In the genomic region with DNA sequence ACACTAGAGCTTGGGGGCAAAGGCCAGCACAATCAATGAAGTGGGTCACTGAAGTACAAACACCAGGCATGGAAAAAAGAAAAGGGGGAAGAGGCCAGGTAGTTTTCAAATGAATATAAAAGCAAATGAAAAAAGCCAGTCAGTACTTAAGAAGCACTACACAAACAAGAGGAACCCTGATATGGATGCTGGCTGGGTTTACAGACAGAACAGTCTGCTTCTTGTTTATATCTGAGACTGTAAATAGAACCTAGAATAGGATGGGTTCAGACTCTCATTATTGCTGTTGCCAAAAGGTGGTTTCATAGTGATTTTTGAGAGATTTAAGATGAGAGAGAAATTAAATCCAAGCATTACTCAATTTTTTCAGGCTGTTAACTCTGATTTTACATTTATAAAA, we compare ENCODE assay signal across 20 cellular contexts.
"Had no signal": no experiment of that assay in that cellular context is flagged by ENCODE, and none has a peak within 500 bp of the region (broad histone marks: within the 10 kb centered on the region; RNA-seq: fewer than 3 reads in every experiment).

No MANE protein-coding gene starts in this region.

- H3K27me3 Mint-ChIP-seq: activated B cell treated with CpG ODN at 0.5 μM for 24 hours; activated CD4-positive, alpha-beta memory T cell treated with anti-CD3 and anti-CD28 coated beads for 36 hours; activated naive CD8-positive, alpha-beta T cell treated with anti-CD3 and anti-CD28 coated beads for 36 hours; naive B cell; stimulated activated naive CD8-positive, alpha-beta T cell treated with anti-CD3 and anti-CD28 coated beads, Interleukin-15, Interleukin-2, amounts not matched to agents 100 ng/mL and 50 ng/mL, for 24 hours had no signal

- H3K4me3 Mint-ChIP-seq: activated B cell treated with CpG ODN at 0.5 μM for 24 hours; activated CD4-positive, alpha-beta memory T cell treated with anti-CD3 and anti-CD28 coated beads for 36 hours; activated naive CD8-positive, alpha-beta T cell treated with anti-CD3 and anti-CD28 coated beads for 36 hours; activated T-helper 1 cell treated with anti-CD3 and anti-CD28 coated beads, Interleukin-12 subunit alpha, Interleukin-12 subunit beta, Interleukin-2, Interleukin-4 antibody, amounts not matched to agents 30 ng/mL and 10 ng/mL and 1 ng/mL, durations not matched to agents 14 hours and 24 hours and 36 hours; endodermal cell; naive B cell; neural crest cell; stimulated activated naive CD8-positive, alpha-beta T cell treated with anti-CD3 and anti-CD28 coated beads, Interleukin-15, Interleukin-2, amounts not matched to agents 100 ng/mL and 50 ng/mL, for 24 hours had no signal

- H3K9me3 ChIP-seq: tibial nerve, vagina had no signal

- DNase-seq: activated B cell treated with CpG ODN at 0.5 μM for 24 hours; activated CD4-positive, alpha-beta memory T cell treated with anti-CD3 and anti-CD28 coated beads for 36 hours; activated CD4-positive, alpha-beta T cell treated with anti-CD3 and anti-CD28 coated beads for 4 hours; activated naive CD8-positive, alpha-beta T cell treated with anti-CD3 and anti-CD28 coated beads for 36 hours; activated T-cell treated with anti-CD3 and anti-CD28 coated beads for 4 hours; amniotic stem cell; dorsolateral prefrontal cortex; endodermal cell; foreskin fibroblast; hippocampal formation; naive B cell; retina; stimulated activated CD4-positive, alpha-beta T cell treated with anti-CD3 and anti-CD28 coated beads, Interleukin-1b, Interleukin-23, amount 100 ng/mL, for 48 hours; stimulated activated CD8-positive, alpha-beta memory T cell treated with anti-CD3 and anti-CD28 coated beads, Interleukin-4, amount 100 ng/mL, for 48 hours had no signal

- H3K27me3 ChIP-seq: dorsolateral prefrontal cortex, tibial nerve, vagina had no signal

- H3K4me1 ChIP-seq: vagina had no signal

- H3K4me3 ChIP-seq: dorsolateral prefrontal cortex, tibial nerve, vagina had no signal

- H3K27ac ChIP-seq: epithelial cell of prostate, tibial nerve, vagina had no signal

- H3K4me1 Mint-ChIP-seq: endodermal cell, neural crest cell had no signal

- H3K36me3 ChIP-seq: vagina had no signal

- H3K9me3 Mint-ChIP-seq: activated B cell treated with CpG ODN at 0.5 μM for 24 hours; activated CD4-positive, alpha-beta memory T cell treated with anti-CD3 and anti-CD28 coated beads for 36 hours; activated naive CD8-positive, alpha-beta T cell treated with anti-CD3 and anti-CD28 coated beads for 36 hours; activated T-helper 1 cell treated with anti-CD3 and anti-CD28 coated beads, Interleukin-12 subunit alpha, Interleukin-12 subunit beta, Interleukin-2, Interleukin-4 antibody, amounts not matched to agents 30 ng/mL and 10 ng/mL and 1 ng/mL, durations not matched to agents 14 hours and 24 hours and 36 hours; endodermal cell; naive B cell; neural crest cell; stimulated activated naive CD8-positive, alpha-beta T cell treated with anti-CD3 and anti-CD28 coated beads, Interleukin-15, Interleukin-2, amounts not matched to agents 100 ng/mL and 50 ng/mL, for 24 hours had no signal

- H3K27ac Mint-ChIP-seq: activated B cell treated with CpG ODN at 0.5 μM for 24 hours; activated CD4-positive, alpha-beta memory T cell treated with anti-CD3 and anti-CD28 coated beads for 36 hours; activated naive CD8-positive, alpha-beta T cell treated with anti-CD3 and anti-CD28 coated beads for 36 hours; activated T-helper 1 cell treated with anti-CD3 and anti-CD28 coated beads, Interleukin-12 subunit alpha, Interleukin-12 subunit beta, Interleukin-2, Interleukin-4 antibody, amounts not matched to agents 30 ng/mL and 10 ng/mL and 1 ng/mL, durations not matched to agents 14 hours and 24 hours and 36 hours; endodermal cell; stimulated activated naive CD8-positive, alpha-beta T cell treated with anti-CD3 and anti-CD28 coated beads, Interleukin-15, Interleukin-2, amounts not matched to agents 100 ng/mL and 50 ng/mL, for 24 hours had no signal
